35 cellular contexts compared by ENCODE assay signal in genomic region chr11:134622458-134622857, GRCh38.
"Had no signal": no experiment of that assay in that cellular context is flagged by ENCODE, and none has a peak within 500 bp of the region (broad histone marks: within the 10 kb centered on the region; RNA-seq: fewer than 3 reads in every experiment).

No MANE protein-coding gene starts in this region.

- H3K27me3 Mint-ChIP-seq: activated CD4-positive, alpha-beta T cell treated with anti-CD3 and anti-CD28 coated beads, Interleukin-2, amount 10 ng/mL, durations not matched to agents 24 days and 14 days had no signal

- H3K4me1 Mint-ChIP-seq: activated B cell treated with CpG ODN at 0.5 μM for 24 hours; activated CD4-positive, alpha-beta T cell treated with anti-CD3 and anti-CD28 coated beads, Interleukin-2, amount 10 ng/mL, durations not matched to agents 24 days and 14 days; activated naive CD8-positive, alpha-beta T cell treated with anti-CD3 and anti-CD28 coated beads for 36 hours; activated T-helper 17 cell treated with anti-CD3 and anti-CD28 coated beads, Interleukin-2, amount 50 U/mL, for 72 hours; brain; central memory CD8-positive, alpha-beta T cell had no signal

- H3K9me3 Mint-ChIP-seq: activated B cell treated with CpG ODN at 0.5 μM for 24 hours; activated CD4-positive, alpha-beta memory T cell treated with anti-CD3 and anti-CD28 coated beads for 36 hours; activated CD4-positive, alpha-beta T cell treated with anti-CD3 and anti-CD28 coated beads, Interleukin-2, amount 10 ng/mL, durations not matched to agents 24 days and 14 days; activated CD8-positive, alpha-beta T cell treated with anti-CD3 and anti-CD28 coated beads for 36 hours; activated naive CD4-positive, alpha-beta T cell treated with anti-CD3 and anti-CD28 coated beads for 36 hours; activated naive CD4-positive, alpha-beta T cell treated with anti-CD3 and anti-CD28 coated beads, Interleukin-2, amount 50 U/mL, for 72 hours; activated naive CD8-positive, alpha-beta T cell treated with anti-CD3 and anti-CD28 coated beads for 36 hours; activated T-cell treated with anti-CD3 and anti-CD28 coated beads, Interleukin-2, amount 50 U/mL, for 4 hours; activated T-cell treated with anti-CD3 and anti-CD28 coated beads, Interleukin-2, amount 50 U/mL, for 72 hours; activated T-helper 1 cell treated with anti-CD3 and anti-CD28 coated beads, Interleukin-12 subunit alpha, Interleukin-12 subunit beta, Interleukin-2, Interleukin-4 antibody, amounts not matched to agents 30 ng/mL and 10 ng/mL and 1 ng/mL, durations not matched to agents 14 hours and 24 hours and 36 hours; activated T-helper 17 cell treated with anti-CD3 and anti-CD28 coated beads, Interleukin-2, amount 50 U/mL, for 72 hours; central memory CD8-positive, alpha-beta T cell; T-helper 1 cell treated with Interleukin-12 subunit alpha and Interleukin-12 subunit beta and Interleukin-4 antibody, amounts not matched to agents 30 μg/mL and 1 μg/mL, for 36 hours; T-helper 2 cell treated with Interferon-gamma antibody and Interleukin-4, amounts not matched to agents 5 μg/mL and 100 μg/mL, for 36 hours had no signal

- H3K27me3 ChIP-seq: adrenal gland, cardiac muscle cell had no signal

- DNase-seq: activated B cell treated with CpG ODN at 0.5 μM for 24 hours; activated CD4-positive, alpha-beta memory T cell treated with anti-CD3 and anti-CD28 coated beads for 36 hours; activated CD4-positive, alpha-beta T cell treated with anti-CD3 and anti-CD28 coated beads for 4 hours; activated CD4-positive, alpha-beta T cell treated with anti-CD3 and anti-CD28 coated beads, Interleukin-2, amount 10 ng/mL, durations not matched to agents 24 days and 14 days; activated CD4-positive, alpha-beta T cell treated with anti-CD3 and anti-CD28 coated beads, Interleukin-2, amount 50 U/mL, for 1 hour; activated CD4-positive, alpha-beta T cell treated with anti-CD3 and anti-CD28 coated beads, Interleukin-2, amount 50 U/mL, for 4 hours; activated CD4-positive, CD25-positive, alpha-beta regulatory T cell treated with anti-CD3 and anti-CD28 coated beads, Interleukin-2, amount 50 U/mL, for 72 hours; activated CD8-positive, alpha-beta memory T cell treated with anti-CD3 and anti-CD28 coated beads, Interleukin-2, amount 50 U/mL, for 4 hours; activated CD8-positive, alpha-beta T cell treated with anti-CD3 and anti-CD28 coated beads for 36 hours; activated effector memory CD4-positive, alpha-beta T cell treated with anti-CD3 and anti-CD28 coated beads, Interleukin-2, amount 50 U/mL, for 16 hours; activated gamma-delta T cell treated with Interleukin-2 at 50 U/mL for 16 hours; activated naive CD4-positive, alpha-beta T cell; activated naive CD4-positive, alpha-beta T cell treated with anti-CD3 and anti-CD28 coated beads for 36 hours; activated naive CD4-positive, alpha-beta T cell treated with anti-CD3 and anti-CD28 coated beads, Interleukin-2, amount 50 U/mL, for 16 hours; activated naive CD8-positive, alpha-beta T cell treated with anti-CD3 and anti-CD28 coated beads for 36 hours; activated T-cell treated with anti-CD3 and anti-CD28 coated beads for 4 hours; activated T-cell treated with anti-CD3 and anti-CD28 coated beads, Interleukin-2, amount 50 U/mL, for 1 hour; activated T-cell treated with anti-CD3 and anti-CD28 coated beads, Interleukin-2, amount 50 U/mL, for 4 hours; activated T-cell treated with anti-CD3 and anti-CD28 coated beads, Interleukin-2, amount 50 U/mL, for 72 hours; amniotic stem cell; caudate nucleus; cerebellar nuclear complex; T-helper 1 cell; T-helper 2 cell; T-helper 9 cell had no signal

- H3K4me3 ChIP-seq: adrenal gland, cardiac muscle cell had no signal

- H3K36me3 ChIP-seq: adrenal gland, cardiac muscle cell had no signal

- H3K27ac Mint-ChIP-seq: activated B cell treated with CpG ODN at 0.5 μM for 24 hours; activated CD4-positive, alpha-beta memory T cell treated with anti-CD3 and anti-CD28 coated beads for 36 hours; activated CD4-positive, alpha-beta T cell treated with anti-CD3 and anti-CD28 coated beads, Interleukin-2, amount 10 ng/mL, durations not matched to agents 24 days and 14 days; activated CD8-positive, alpha-beta T cell treated with anti-CD3 and anti-CD28 coated beads for 36 hours; activated naive CD4-positive, alpha-beta T cell treated with anti-CD3 and anti-CD28 coated beads for 36 hours; activated naive CD4-positive, alpha-beta T cell treated with anti-CD3 and anti-CD28 coated beads, Interleukin-2, amount 50 U/mL, for 72 hours; activated naive CD8-positive, alpha-beta T cell treated with anti-CD3 and anti-CD28 coated beads for 36 hours; activated T-cell treated with anti-CD3 and anti-CD28 coated beads, Interleukin-2, amount 50 U/mL, for 72 hours; activated T-helper 1 cell treated with anti-CD3 and anti-CD28 coated beads, Interleukin-12 subunit alpha, Interleukin-12 subunit beta, Interleukin-2, Interleukin-4 antibody, amounts not matched to agents 30 ng/mL and 10 ng/mL and 1 ng/mL, durations not matched to agents 14 hours and 24 hours and 36 hours; activated T-helper 17 cell treated with anti-CD3 and anti-CD28 coated beads, Interleukin-2, amount 50 U/mL, for 72 hours; brain; T-helper 1 cell treated with Interleukin-12 subunit alpha and Interleukin-12 subunit beta and Interleukin-4 antibody, amounts not matched to agents 30 μg/mL and 1 μg/mL, for 36 hours; T-helper 2 cell treated with Interferon-gamma antibody and Interleukin-4, amounts not matched to agents 5 μg/mL and 100 μg/mL, for 36 hours had no signal

- H3K4me1 ChIP-seq: adrenal gland had no signal

- H3K9me3 ChIP-seq: adrenal gland had no signal

- H3K36me3 Mint-ChIP-seq: activated CD4-positive, alpha-beta memory T cell treated with anti-CD3 and anti-CD28 coated beads for 36 hours; activated naive CD4-positive, alpha-beta T cell treated with anti-CD3 and anti-CD28 coated beads, Interleukin-2, amount 50 U/mL, for 72 hours; activated naive CD8-positive, alpha-beta T cell treated with anti-CD3 and anti-CD28 coated beads for 36 hours; brain had no signal

- H3K27ac ChIP-seq: adrenal gland, cardiac muscle cell, VCaP had no signal

- H3K4me3 Mint-ChIP-seq: activated B cell treated with CpG ODN at 0.5 μM for 24 hours; activated CD4-positive, alpha-beta memory T cell treated with anti-CD3 and anti-CD28 coated beads for 36 hours; activated CD4-positive, alpha-beta T cell treated with anti-CD3 and anti-CD28 coated beads, Interleukin-2, amount 10 ng/mL, durations not matched to agents 24 days and 14 days; activated CD8-positive, alpha-beta T cell treated with anti-CD3 and anti-CD28 coated beads for 36 hours; activated naive CD4-positive, alpha-beta T cell treated with anti-CD3 and anti-CD28 coated beads for 36 hours; activated naive CD8-positive, alpha-beta T cell treated with anti-CD3 and anti-CD28 coated beads for 36 hours; activated T-cell treated with anti-CD3 and anti-CD28 coated beads, Interleukin-2, amount 50 U/mL, for 4 hours; activated T-cell treated with anti-CD3 and anti-CD28 coated beads, Interleukin-2, amount 50 U/mL, for 72 hours; activated T-helper 1 cell treated with anti-CD3 and anti-CD28 coated beads, Interleukin-12 subunit alpha, Interleukin-12 subunit beta, Interleukin-2, Interleukin-4 antibody, amounts not matched to agents 30 ng/mL and 10 ng/mL and 1 ng/mL, durations not matched to agents 14 hours and 24 hours and 36 hours; activated T-helper 17 cell treated with anti-CD3 and anti-CD28 coated beads, Interleukin-2, amount 50 U/mL, for 72 hours; brain; central memory CD8-positive, alpha-beta T cell; T-helper 1 cell treated with Interleukin-12 subunit alpha and Interleukin-12 subunit beta and Interleukin-4 antibody, amounts not matched to agents 30 μg/mL and 1 μg/mL, for 36 hours; T-helper 2 cell treated with Interferon-gamma antibody and Interleukin-4, amounts not matched to agents 5 μg/mL and 100 μg/mL, for 36 hours had no signal
